Comparison of ENCODE assay signal across 8 cellular contexts in the genomic region with DNA sequence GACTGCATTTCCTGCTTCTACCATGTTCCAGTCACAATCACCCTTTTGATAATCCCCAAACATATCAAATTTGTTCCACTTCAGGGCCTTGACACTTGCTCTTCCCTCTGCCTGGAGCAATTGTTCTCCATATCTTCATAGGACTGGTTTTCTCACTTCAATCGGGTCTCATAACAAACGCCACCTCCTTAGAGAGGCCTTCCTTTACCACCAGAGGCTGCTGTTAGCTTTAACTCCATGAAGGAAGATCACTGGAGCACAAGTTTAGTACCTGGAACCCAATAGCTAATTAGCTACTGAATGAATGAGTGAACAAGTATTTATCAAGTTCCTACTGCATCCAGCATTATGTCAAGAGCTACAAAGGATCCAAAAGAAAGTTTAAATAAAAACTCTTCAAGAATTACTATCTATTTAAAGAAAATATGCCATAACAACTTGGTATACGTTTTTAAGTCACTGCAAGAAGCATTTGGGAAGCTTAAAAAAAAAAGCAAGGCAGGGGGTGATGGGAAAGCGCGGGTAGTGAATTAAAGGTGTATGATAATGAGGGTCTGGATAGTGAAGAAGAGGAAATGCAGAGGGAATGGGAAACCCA. TPM values are rescaled to one million over a fixed set of nuclear protein-coding genes. Genes with fewer than 3 reads are reported as not detected.
A peak's percentile ranks its signal among the peaks of the same experiment; 100 is the strongest.
DNase-seq lines count a peak whose midpoint lies in the region; ATAC-seq and TF ChIP-seq lines count a peak whose summit lies in the region.

No MANE protein-coding gene starts in this region.

- DNase-seq in EH (ENCODE audit: low read depth): peak; percentile 15
- peak; percentile 19 for DNase-seq in LoVo (ENCODE audit: low spot score)
- no peak for DNase-seq in colonic mucosa
- peak; percentile 20 for DNase-seq in medulla oblongata (ENCODE audit: extremely low spot score)
- no peak for DNase-seq in ovary
- DNase-seq in NCI-H1105 (lab: John Stamatoyannopoulos, UW): no peak

- no peaks in the 10 kb centered on the region for H3K27me3 ChIP-seq in colonic mucosa
- no peaks in the 10 kb centered on the region for H3K27me3 ChIP-seq in ovary

- H3K9me3 ChIP-seq in colonic mucosa: no peaks in the 10 kb centered on the region
- no peaks in the 10 kb centered on the region for H3K9me3 ChIP-seq in ovary

- H3K4me3 ChIP-seq in colonic mucosa: no peak overlapping the region
- H3K4me3 ChIP-seq in ovary: no peak overlapping the region

- 85 to 86% (median 85%) methylated on average over 5 of the region's 5 CpGs for WGBS in ovary, 3 donors

- H3K36me3 ChIP-seq in colonic mucosa (peaks cover 6% of the 10 kb centered on the region), ovary (no peaks in the 10 kb centered on the region)

- TF ChIP-seq EP300 in ovary (IDR thresholded peaks at IDR 0.05): no peak

- H3K4me1 ChIP-seq in colonic mucosa (no peaks in the 10 kb centered on the region), ovary (ENCODE audit: insufficient read depth) (peaks cover 1% of the 10 kb centered on the region)

- intact Hi-C loops in colonic mucosa (cut with DNase I) (loop anchor here (10.0 kb wide), 1 partner anchor 157 kb away; a partner anchor contains a TSS), ovary (cut with DNase I) (no loop called here)

- no peak for TF ChIP-seq POLR2A in ovary (IDR thresholded peaks at IDR 0.05)

- no peak overlapping the region for H3K9ac ChIP-seq in colonic mucosa (ENCODE audit: low read depth in 2 of 2, low read length in 2 of 2)

- ATAC-seq in HG02571 (IDR thresholded peaks at IDR 0.05; ENCODE audit: unreplicated experiment) (no peak), HG03354 (IDR thresholded peaks at IDR 0.05; ENCODE audit: poor library complexity, severe bottlenecking, unreplicated experiment) (no peak)

- TF ChIP-seq CTCF in colonic mucosa (IDR thresholded peaks at IDR 0.05): peak; percentile 25
- no peak for TF ChIP-seq CTCF in ovary (IDR thresholded peaks at IDR 0.05)

- H3K27ac ChIP-seq in colonic mucosa (no peak overlapping the region), ovary (no peak overlapping the region)

RNA-seq across cellular contexts. Expression of a gene that starts 58.8 kb away (rescaled TPM):
- total RNA-seq in colonic mucosa: 10 to 100 TPM; 36.7 to 60.9 TPM
- total RNA-seq in ovary: 100 to 1,000 TPM in 4 of 7 donors, 10 to 100 TPM in 3; 86.2 to 131 (median 107) TPM
- polyA plus RNA-seq in ovary: 10 to 100 TPM; 31.8 to 43.3 TPM

Comparison
In these comparisons a context has a peak if more than half of its experiments do, and no peak if none do; other contexts are left out.
1. DNase-seq: peak in EH (single experiment), LoVo (single experiment) and medulla oblongata (single experiment); none in colonic mucosa (single experiment), ovary (0 of 5) and NCI-H1105 (single experiment).